ENCODE assay signal across 9 cellular contexts in the genomic region with DNA sequence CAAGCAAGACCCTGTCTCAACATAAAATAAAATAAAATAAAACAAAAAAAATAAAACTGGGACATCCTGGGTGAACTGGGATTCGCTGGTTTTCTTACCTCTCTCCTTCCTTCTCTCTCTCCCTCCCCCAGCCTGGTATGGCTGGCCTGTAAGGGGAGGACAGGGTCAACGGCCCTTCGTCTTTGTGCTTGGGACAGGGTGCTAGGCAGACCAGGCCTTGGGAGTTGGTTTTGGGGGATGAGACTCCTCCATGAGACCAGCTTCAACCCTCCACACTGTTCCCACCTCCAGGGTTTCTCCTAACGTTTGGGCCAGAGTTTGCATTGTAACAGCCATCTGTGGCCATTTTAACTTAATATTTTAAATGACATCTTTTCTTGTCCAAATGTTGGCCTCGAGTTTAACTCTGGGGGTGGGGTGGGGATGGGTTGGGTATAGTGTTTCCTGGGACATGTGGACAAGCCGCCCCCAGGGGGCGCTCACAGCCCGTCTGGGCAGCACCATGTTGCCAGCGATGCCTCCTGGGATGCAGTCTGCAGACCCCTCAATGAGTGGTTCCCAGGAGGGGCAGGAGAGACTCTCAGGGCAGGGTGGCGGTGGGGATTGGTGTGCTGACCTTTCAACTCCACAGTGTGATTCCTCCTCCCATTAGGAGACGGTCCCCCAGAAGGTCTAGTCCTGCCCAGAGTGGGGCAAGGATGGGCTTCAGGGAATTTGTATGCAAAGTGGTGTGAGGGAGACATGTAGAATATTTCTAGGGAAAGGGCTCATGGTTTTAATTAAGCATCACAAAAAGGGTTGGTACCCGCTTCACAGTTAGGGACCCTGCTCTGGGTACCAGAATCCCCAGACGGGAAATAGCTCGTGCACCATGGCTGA. TPM values are rescaled to one million over a fixed set of nuclear protein-coding genes. Genes with fewer than 3 reads are reported as not detected.
A peak's percentile ranks its signal among the peaks of the same experiment; 100 is the strongest.
DNase-seq lines count a peak whose midpoint lies in the region; ATAC-seq and TF ChIP-seq lines count a peak whose summit lies in the region.
"Had no signal": no experiment of that assay in that cellular context is flagged by ENCODE, and none has a peak within 500 bp of the region (broad histone marks: within the 10 kb centered on the region; RNA-seq: fewer than 3 reads in every experiment).

No MANE protein-coding gene starts in this region.

- 39% methylated on average over 14 of the region's 14 CpGs for WGBS in liver

- peak; percentile 94 to 95 for TF ChIP-seq RAD21 in liver (IDR thresholded peaks at IDR 0.05)

- peak; percentile 38 to 53 for ATAC-seq in activated CD4-positive, CD25-positive, alpha-beta regulatory T cell treated with anti-CD3 and anti-CD28 coated beads, Interleukin-2, amount 50 U/mL, for 24 hours
- no peak for ATAC-seq in HG03520 (IDR thresholded peaks at IDR 0.05; ENCODE audit: unreplicated experiment)

- peak; percentile 81 for TF ChIP-seq CTCF in liver (IDR thresholded peaks at IDR 0.05; ENCODE audit: low read depth, low read length, missing input control)

- H3K9ac ChIP-seq in liver (ENCODE audit: low read depth in 1 of 2, low read length in 2 of 2), result no peak overlapping the region
- H3K9ac ChIP-seq: BLaER1 had no signal

- H3K27me3 ChIP-seq in liver (ENCODE audit: control insufficient read depth in 4 of 4, insufficient read depth in 4 of 4, low read length in 3 of 4), result no peaks in the 10 kb centered on the region
- H3K27me3 ChIP-seq: BLaER1 had no signal

- DNase-seq in NCI-H1092 treated with DMSO at 0.1 percent for 48 hours (lab: John Stamatoyannopoulos, UW) (peak; percentile 5), NCI-H1092 (lab: John Stamatoyannopoulos, UW) (no peak), NCI-H2029 (lab: John Stamatoyannopoulos, UW) (peak; percentile 12), cerebellar cortex (ENCODE audit: low spot score) (peak; percentile 65)
- DNase-seq in stimulated activated CD8-positive, alpha-beta memory T cell treated with anti-CD3 and anti-CD28 coated beads, Interleukin-15, amount 100 ng/mL, for 24 hours (ENCODE audit: low read depth), result peak; percentile 50

- no peaks in the 10 kb centered on the region for H3K36me3 ChIP-seq in liver (ENCODE audit: control insufficient read depth in 4 of 4, insufficient read depth in 3 of 4, low read depth in 1 of 4, low read length in 3 of 4)
- H3K36me3 ChIP-seq: BLaER1 had no signal

- H3K27ac ChIP-seq in liver (ENCODE audit: low read depth in 1 of 2, low read length in 2 of 2), result no peak overlapping the region
- H3K27ac ChIP-seq: BLaER1 had no signal

- H3K4me1 ChIP-seq in liver (ENCODE audit: control insufficient read depth in 4 of 4, insufficient read depth in 4 of 4, low read length in 3 of 4), result peaks cover 0 to 6% (median 1%) of the 10 kb centered on the region in 4 donors

- H3K4me3 ChIP-seq in liver (ENCODE audit: low read depth in 1 of 3, low read length in 3 of 3), result no peak overlapping the region
- H3K4me3 ChIP-seq: BLaER1 had no signal

- H3K9me3 ChIP-seq in liver (ENCODE audit: control insufficient read depth in 4 of 4, low read length in 3 of 4), result no peaks in the 10 kb centered on the region
- H3K9me3 ChIP-seq: BLaER1 had no signal

TF ChIP-seq in liver, 16 proteins besides CTCF, POLR2A, EP300 and RAD21:
- TF ChIP-seq HNF4A (conservative IDR thresholded peaks at IDR 0.05) (no peak), SP1 (IDR thresholded peaks at IDR 0.05) (no peak), ATF3 (IDR thresholded peaks at IDR 0.05) (no peak), FOXA1 (IDR thresholded peaks at IDR 0.05) (no peak), RXRA (IDR thresholded peaks at IDR 0.05) (no peak), JUND (IDR thresholded peaks at IDR 0.05) (no peak), NR2F2 (IDR thresholded peaks at IDR 0.05) (no peak), FOXA2 (IDR thresholded peaks at IDR 0.05) (no peak), EGR1 (IDR thresholded peaks at IDR 0.05; ENCODE audit: low read depth in 2 of 2) (no peak)
- TF ChIP-seq, protein P1, sequence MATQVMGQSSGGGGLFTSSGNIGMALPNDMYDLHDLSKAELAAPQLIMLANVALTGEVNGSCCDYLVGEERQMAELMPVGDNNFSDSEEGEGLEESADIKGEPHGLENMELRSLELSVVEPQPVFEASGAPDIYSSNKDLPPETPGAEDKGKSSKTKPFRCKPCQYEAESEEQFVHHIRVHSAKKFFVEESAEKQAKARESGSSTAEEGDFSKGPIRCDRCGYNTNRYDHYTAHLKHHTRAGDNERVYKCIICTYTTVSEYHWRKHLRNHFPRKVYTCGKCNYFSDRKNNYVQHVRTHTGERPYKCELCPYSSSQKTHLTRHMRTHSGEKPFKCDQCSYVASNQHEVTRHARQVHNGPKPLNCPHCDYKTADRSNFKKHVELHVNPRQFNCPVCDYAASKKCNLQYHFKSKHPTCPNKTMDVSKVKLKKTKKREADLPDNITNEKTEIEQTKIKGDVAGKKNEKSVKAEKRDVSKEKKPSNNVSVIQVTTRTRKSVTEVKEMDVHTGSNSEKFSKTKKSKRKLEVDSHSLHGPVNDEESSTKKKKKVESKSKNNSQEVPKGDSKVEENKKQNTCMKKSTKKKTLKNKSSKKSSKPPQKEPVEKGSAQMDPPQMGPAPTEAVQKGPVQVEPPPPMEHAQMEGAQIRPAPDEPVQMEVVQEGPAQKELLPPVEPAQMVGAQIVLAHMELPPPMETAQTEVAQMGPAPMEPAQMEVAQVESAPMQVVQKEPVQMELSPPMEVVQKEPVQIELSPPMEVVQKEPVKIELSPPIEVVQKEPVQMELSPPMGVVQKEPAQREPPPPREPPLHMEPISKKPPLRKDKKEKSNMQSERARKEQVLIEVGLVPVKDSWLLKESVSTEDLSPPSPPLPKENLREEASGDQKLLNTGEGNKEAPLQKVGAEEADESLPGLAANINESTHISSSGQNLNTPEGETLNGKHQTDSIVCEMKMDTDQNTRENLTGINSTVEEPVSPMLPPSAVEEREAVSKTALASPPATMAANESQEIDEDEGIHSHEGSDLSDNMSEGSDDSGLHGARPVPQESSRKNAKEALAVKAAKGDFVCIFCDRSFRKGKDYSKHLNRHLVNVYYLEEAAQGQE (IDR thresholded peaks at IDR 0.05), result no peak
TF ChIP-seq in liver: peak in this region for 0.

RNA-seq across cellular contexts. Expression of gene LCTL, which starts 37.7 kb away (rescaled TPM):
- not detected for total RNA-seq in liver
- polyA plus RNA-seq in liver, result under 1 TPM in 1 of 2 donors, not detected in 1; 0.13 TPM
